In genomic region chr6:111585241-111585968, GRCh38 we compare ENCODE assay signal across 9 cellular contexts. TPM values are rescaled to one million over a fixed set of nuclear protein-coding genes. Genes with fewer than 3 reads are reported as not detected.
DNase-seq lines count a peak whose midpoint lies in the region; ATAC-seq and TF ChIP-seq lines count a peak whose summit lies in the region.
"Had no signal": no experiment of that assay in that cellular context is flagged by ENCODE, and none has a peak within 500 bp of the region (broad histone marks: within the 10 kb centered on the region; RNA-seq: fewer than 3 reads in every experiment).

No MANE protein-coding gene starts in this region.

- H3K9me2 ChIP-seq in neural cell (ENCODE audit: insufficient read depth, low read length) = no peaks in the 10 kb centered on the region

- H4K20me1 ChIP-seq in neural cell (ENCODE audit: insufficient read depth) = no peaks in the 10 kb centered on the region

- no peaks in the 10 kb centered on the region for H3F3A ChIP-seq in neural cell (ENCODE audit: insufficient read depth, low read length, poor library complexity, severe bottlenecking)

- no peaks in the 10 kb centered on the region for H3K27me3 ChIP-seq in Peyer's patch
- no peaks in the 10 kb centered on the region for H3K27me3 ChIP-seq in neural cell (ENCODE audit: insufficient read depth, low read depth, low read length)

- H3K9me3 ChIP-seq in Peyer's patch = no peaks in the 10 kb centered on the region
- H3K9me3 ChIP-seq in neural cell (ENCODE audit: low read length) = no peaks in the 10 kb centered on the region

- H3K27ac ChIP-seq in Peyer's patch (peak overlapping the region in 3 of 4 donors; percentile 38 to 67 (median 61)), neural cell (ENCODE audit: low read length) (no peak overlapping the region)

- no peak overlapping the region for H3K9ac ChIP-seq in neural cell (ENCODE audit: low read length)

- no peak for TF ChIP-seq RAD21 in neural cell (conservative IDR thresholded peaks at IDR 0.05)

- H2AFZ ChIP-seq in neural cell (ENCODE audit: low read depth, low read length) = no peak overlapping the region

- no peak for ATAC-seq in HG03469 (IDR thresholded peaks at IDR 0.05; ENCODE audit: unreplicated experiment)

- no peak for TF ChIP-seq EP300 in neural cell (conservative IDR thresholded peaks at IDR 0.05; ENCODE audit: poor library complexity, severe bottlenecking)

- H3K4me3 ChIP-seq in AG10803 (ENCODE audit: low read length) = no peak overlapping the region
- no peak overlapping the region for H3K4me3 ChIP-seq in Peyer's patch
- no peak overlapping the region for H3K4me3 ChIP-seq in fibroblast of the aortic adventitia (ENCODE audit: low read depth, low read length)
- H3K4me3 ChIP-seq in neural cell (ENCODE audit: low read length) = peak overlapping the region; percentile 11

- peaks cover 0 to 21% (median 5%) of the 10 kb centered on the region in 4 donors for H3K4me1 ChIP-seq in Peyer's patch

- no peak overlapping the region for H3K4me2 ChIP-seq in neural cell (ENCODE audit: low read length)

- H3K36me3 ChIP-seq in Peyer's patch (no peaks in the 10 kb centered on the region), neural cell (ENCODE audit: insufficient read depth, low read length) (no peaks in the 10 kb centered on the region)

- TF ChIP-seq POLR2A in Peyer's patch (IDR thresholded peaks at IDR 0.05) (no peak), erythroblast (IDR thresholded peaks at IDR 0.05; ENCODE audit: low read length) (no peak)

- peak; percentile 85 for DNase-seq in AG10803 (ENCODE audit: low read depth)
- no peak for DNase-seq in Peyer's patch
- DNase-seq in fibroblast of the aortic adventitia (ENCODE audit: low read depth) = peak; percentile 87
- DNase-seq in erythroblast (lab: John Stamatoyannopoulos, UW) = no peak
- no peak for DNase-seq in GDM1 (lab: John Stamatoyannopoulos, UW)
- DNase-seq in LoVo (ENCODE audit: low spot score) = no peak
- DNase-seq: stimulated activated CD8-positive, alpha-beta memory T cell treated with anti-CD3 and anti-CD28 coated beads, Interleukin-4, amount 100 ng/mL, for 48 hours had no signal

- H3K79me2 ChIP-seq in neural cell (replicated peaks; ENCODE audit: insufficient read depth, low read length) = no peaks in the 10 kb centered on the region

- TF ChIP-seq CTCF in AG10803 (conservative IDR thresholded peaks at IDR 0.05; ENCODE audit: low read length) = no peak
- TF ChIP-seq CTCF in Peyer's patch (IDR thresholded peaks at IDR 0.05) = no peak
- TF ChIP-seq CTCF in fibroblast of the aortic adventitia (IDR thresholded peaks at IDR 0.05; ENCODE audit: insufficient read depth, low read length) = no peak
- TF ChIP-seq CTCF in neural cell (IDR thresholded peaks at IDR 0.05; ENCODE audit: poor library complexity, severe bottlenecking) = no peak

TF ChIP-seq in neural cell, 6 proteins besides CTCF, POLR2A, EP300 and RAD21:
- TF ChIP-seq TAF1 (IDR thresholded peaks at IDR 0.05; ENCODE audit: low read depth) = no peak
- TF ChIP-seq EZH2 (IDR thresholded peaks at IDR 0.05; ENCODE audit: borderline replicate concordance, insufficient read depth, low read length, poor library complexity, severe bottlenecking) = no peak
- TF ChIP-seq, protein P1, sequence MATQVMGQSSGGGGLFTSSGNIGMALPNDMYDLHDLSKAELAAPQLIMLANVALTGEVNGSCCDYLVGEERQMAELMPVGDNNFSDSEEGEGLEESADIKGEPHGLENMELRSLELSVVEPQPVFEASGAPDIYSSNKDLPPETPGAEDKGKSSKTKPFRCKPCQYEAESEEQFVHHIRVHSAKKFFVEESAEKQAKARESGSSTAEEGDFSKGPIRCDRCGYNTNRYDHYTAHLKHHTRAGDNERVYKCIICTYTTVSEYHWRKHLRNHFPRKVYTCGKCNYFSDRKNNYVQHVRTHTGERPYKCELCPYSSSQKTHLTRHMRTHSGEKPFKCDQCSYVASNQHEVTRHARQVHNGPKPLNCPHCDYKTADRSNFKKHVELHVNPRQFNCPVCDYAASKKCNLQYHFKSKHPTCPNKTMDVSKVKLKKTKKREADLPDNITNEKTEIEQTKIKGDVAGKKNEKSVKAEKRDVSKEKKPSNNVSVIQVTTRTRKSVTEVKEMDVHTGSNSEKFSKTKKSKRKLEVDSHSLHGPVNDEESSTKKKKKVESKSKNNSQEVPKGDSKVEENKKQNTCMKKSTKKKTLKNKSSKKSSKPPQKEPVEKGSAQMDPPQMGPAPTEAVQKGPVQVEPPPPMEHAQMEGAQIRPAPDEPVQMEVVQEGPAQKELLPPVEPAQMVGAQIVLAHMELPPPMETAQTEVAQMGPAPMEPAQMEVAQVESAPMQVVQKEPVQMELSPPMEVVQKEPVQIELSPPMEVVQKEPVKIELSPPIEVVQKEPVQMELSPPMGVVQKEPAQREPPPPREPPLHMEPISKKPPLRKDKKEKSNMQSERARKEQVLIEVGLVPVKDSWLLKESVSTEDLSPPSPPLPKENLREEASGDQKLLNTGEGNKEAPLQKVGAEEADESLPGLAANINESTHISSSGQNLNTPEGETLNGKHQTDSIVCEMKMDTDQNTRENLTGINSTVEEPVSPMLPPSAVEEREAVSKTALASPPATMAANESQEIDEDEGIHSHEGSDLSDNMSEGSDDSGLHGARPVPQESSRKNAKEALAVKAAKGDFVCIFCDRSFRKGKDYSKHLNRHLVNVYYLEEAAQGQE (IDR thresholded peaks at IDR 0.05; ENCODE audit: borderline replicate concordance) = no peak
- TF ChIP-seq SMC3 (conservative IDR thresholded peaks at IDR 0.05; ENCODE audit: poor library complexity) = no peak
- no peak for TF ChIP-seq POLR2AphosphoS5 (IDR thresholded peaks at IDR 0.05)
- TF ChIP-seq MXI1 (conservative IDR thresholded peaks at IDR 0.05; ENCODE audit: poor library complexity, severe bottlenecking) = no peak

RNA-seq across cellular contexts. Expression of gene TRAF3IP2, which starts 20.3 kb away (rescaled TPM):
- total RNA-seq in Peyer's patch (10 to 100 TPM; 34.3 to 61.1 (median 39.1) TPM), fibroblast of the aortic adventitia (ENCODE audit: low replicate concordance) (29.8 and 35.3 TPM in 2 replicates)
- 2.0 and 17.0 TPM in 2 replicates for polyA plus RNA-seq in neural cell
- polyA minus RNA-seq in neural cell = 0.97 and 1.2 TPM in 2 replicates

Comparison
In these comparisons a context has a peak if more than half of its experiments do, and no peak if none do; other contexts are left out.
1. DNase-seq: peak in AG10803 (single experiment) and fibroblast of the aortic adventitia (single experiment); none in Peyer's patch (0 of 3), erythroblast (0 of 2), GDM1 (single experiment) and LoVo (single experiment).